7 cellular contexts compared by ENCODE assay signal in genomic region chr11:77930334-77931208, GRCh38.
A peak's percentile ranks its signal among the peaks of the same experiment; 100 is the strongest.
DNase-seq lines count a peak whose midpoint lies in the region; ATAC-seq and TF ChIP-seq lines count a peak whose summit lies in the region.
"Not testable (repeated sequence)": the region's sequence is repeated elsewhere in the genome, so short reads cannot be mapped to it uniquely, and the experiment has no call there.

No MANE protein-coding gene starts in this region.

- peaks cover 82% of the 10 kb centered on the region for H3K36me3 Mint-ChIP-seq in activated T-cell treated with anti-CD3 and anti-CD28 coated beads, Interleukin-2, amount 50 U/mL, for 24 hours (ENCODE audit: low read depth)

- H3K4me3 ChIP-seq in cardiac fibroblast (replicated peaks in 1 of 2; ENCODE audit: low read depth in 2 of 2, low read length in 2 of 2), result not testable (repeated sequence)

- DNase-seq in GM03348 (ENCODE audit: low spot score) (peak; percentile 5), M059J (ENCODE audit: low read depth) (peak; percentile 27), cardiac fibroblast (ENCODE audit: low read depth in 2 of 2) (peak; percentile 11 to 19), fibroblast of peridontal ligament (ENCODE audit: extremely low read depth) (peak; percentile 23), lung microvascular endothelial cell (ENCODE audit: low read depth in 2 of 2) (peak; percentile 34 to 76)
- not testable (repeated sequence) for DNase-seq in activated T-cell treated with anti-CD3 and anti-CD28 coated beads, Interleukin-2, amount 50 U/mL, for 24 hours

- H3K27ac Mint-ChIP-seq in activated T-cell treated with anti-CD3 and anti-CD28 coated beads, Interleukin-2, amount 50 U/mL, for 24 hours, result peak overlapping the region; percentile 29

- H3K9me3 Mint-ChIP-seq in activated T-cell treated with anti-CD3 and anti-CD28 coated beads, Interleukin-2, amount 50 U/mL, for 24 hours, result not testable (repeated sequence)

- not testable (repeated sequence) for H3K4me3 Mint-ChIP-seq in activated T-cell treated with anti-CD3 and anti-CD28 coated beads, Interleukin-2, amount 50 U/mL, for 24 hours

- not testable (repeated sequence) for H3K4me1 Mint-ChIP-seq in activated T-cell treated with anti-CD3 and anti-CD28 coated beads, Interleukin-2, amount 50 U/mL, for 24 hours (ENCODE audit: low read depth)

- H3K27me3 Mint-ChIP-seq in activated T-cell treated with anti-CD3 and anti-CD28 coated beads, Interleukin-2, amount 50 U/mL, for 24 hours, result not testable (repeated sequence)

- not testable (repeated sequence) for TF ChIP-seq CTCF in cardiac fibroblast (IDR thresholded peaks at IDR 0.05; ENCODE audit: low read depth, low read length)

- peak; percentile 52 for ATAC-seq in SK-N-SH treated with all-trans-retinoic acid at 6 μM for 48 hours
